ENCODE assay signal across 18 cellular contexts in the genomic region with DNA sequence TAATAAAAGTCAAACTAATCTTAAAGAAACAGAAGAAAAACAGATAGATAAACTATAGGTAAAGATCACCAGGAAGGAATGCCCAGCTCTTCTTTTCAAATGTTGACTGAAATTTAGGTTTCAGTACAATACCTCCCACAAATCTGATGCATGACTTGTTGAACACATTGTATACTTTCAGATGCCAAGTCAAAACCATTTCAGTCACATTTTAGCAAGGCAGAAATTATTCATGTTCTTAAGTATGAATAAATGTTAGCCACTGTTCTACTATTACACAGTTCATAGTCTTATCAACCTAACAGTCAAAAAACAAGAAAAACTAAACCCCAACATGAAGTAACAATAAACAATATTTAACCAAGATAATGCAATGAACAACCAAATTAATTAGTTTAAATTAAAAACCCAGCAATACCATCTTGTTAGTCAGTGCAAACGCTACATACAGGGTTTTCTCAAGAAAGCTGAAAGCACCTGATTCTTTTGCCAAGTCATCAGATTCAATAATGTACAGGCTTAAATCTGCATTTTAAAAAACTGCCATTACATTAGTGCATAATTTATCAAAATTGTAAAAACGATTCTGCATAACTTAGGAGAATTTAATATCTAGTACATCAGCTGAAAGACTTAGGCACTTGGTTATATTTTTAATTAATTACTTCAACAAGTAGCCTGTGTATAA. TPM values are rescaled to one million over a fixed set of nuclear protein-coding genes. Genes with fewer than 3 reads are reported as not detected.
"Had no signal": no experiment of that assay in that cellular context is flagged by ENCODE, and none has a peak within 500 bp of the region (broad histone marks: within the 10 kb centered on the region; RNA-seq: fewer than 3 reads in every experiment).

No MANE protein-coding gene starts in this region.

- H3K9me3 ChIP-seq: ascending aorta had no signal

- H3K4me3 ChIP-seq: ascending aorta had no signal

- H3K27ac ChIP-seq: ascending aorta had no signal

- DNase-seq: activated CD4-positive, alpha-beta T cell treated with anti-CD3 and anti-CD28 coated beads for 1 hour; hippocampal formation; stimulated activated CD4-positive, alpha-beta T cell treated with anti-CD3 and anti-CD28 coated beads, Interleukin-4, amount 100 ng/mL, for 1 hour; stimulated activated CD8-positive, alpha-beta memory T cell treated with anti-CD3 and anti-CD28 coated beads, Interleukin-4, amount 100 ng/mL, for 48 hours had no signal

- FAIRE-seq: bronchial epithelial cell had no signal

- H3K27me3 ChIP-seq: ascending aorta had no signal

- H3K4me1 ChIP-seq: ascending aorta had no signal

RNA-seq across cellular contexts. Expression of a gene that starts 48.5 kb away (rescaled TPM):
- total RNA-seq: activated naive CD4-positive, alpha-beta T cell treated with anti-CD3 and anti-CD28 coated beads, Interleukin-2, amount 50 U/mL, for 72 hours; ascending aorta; bronchial epithelial cell; chondrocyte; dermis microvascular lymphatic vessel endothelial cell; glomerular endothelial cell; kidney epithelial cell; liver; mesenteric fat pad; neural crest cell; osteocyte; urinary bladder had no signal
- polyA plus RNA-seq: esophagus, liver, thymus, urinary bladder had no signal

RNA-seq across cellular contexts. Expression of a gene that starts 59.7 kb away (rescaled TPM):
- total RNA-seq: activated naive CD4-positive, alpha-beta T cell treated with anti-CD3 and anti-CD28 coated beads, Interleukin-2, amount 50 U/mL, for 72 hours; ascending aorta; bronchial epithelial cell; chondrocyte; dermis microvascular lymphatic vessel endothelial cell; glomerular endothelial cell; kidney epithelial cell; liver; mesenteric fat pad; neural crest cell; osteocyte; urinary bladder had no signal
- polyA plus RNA-seq: esophagus, liver, urinary bladder had no signal
